17 cellular contexts compared by ENCODE assay signal in genomic region chr21:40053007-40053406, GRCh38.
DNase-seq lines count a peak whose midpoint lies in the region; TF ChIP-seq lines count a peak whose summit lies in the region.
"Had no signal": no experiment of that assay in that cellular context is flagged by ENCODE, and none has a peak within 500 bp of the region (broad histone marks: within the 10 kb centered on the region; RNA-seq: fewer than 3 reads in every experiment).

No MANE protein-coding gene starts in this region.

- DNase-seq in MCF 10A (ENCODE audit: unreplicated experiment) (peak; percentile 27), mammary epithelial cell (no peak), fibroblast of peridontal ligament (ENCODE audit: extremely low read depth) (peak; percentile 12), occipital lobe (lab: John Stamatoyannopoulos, UW) (peak; percentile 51), Peyer's patch (no peak), nephron progenitor cell (no peak), NCI-H345 treated with DMSO at 0.1 percent for 48 hours (lab: John Stamatoyannopoulos, UW; ENCODE audit: unreplicated experiment) (no peak), GM10266 (ENCODE audit: extremely low spot score) (no peak)
- DNase-seq: activated CD4-positive, alpha-beta T cell treated with anti-CD3 and anti-CD28 coated beads, Interleukin-2, amount 10 ng/mL, durations not matched to agents 7 days and 5 days; H9; NCI-H1436 treated with DMSO at 0.1 percent for 48 hours; pancreas; stimulated activated CD4-positive, alpha-beta T cell treated with anti-CD3 and anti-CD28 coated beads, Interleukin-2, amount 100 ng/mL, for 48 hours had no signal

- H3K4me3 Mint-ChIP-seq in MCF 10A (ENCODE audit: unreplicated experiment) (no peak overlapping the region), nephron progenitor cell (no peak overlapping the region)
- H3K4me3 Mint-ChIP-seq: activated CD4-positive, alpha-beta T cell treated with anti-CD3 and anti-CD28 coated beads, Interleukin-2, amount 10 ng/mL, durations not matched to agents 7 days and 5 days; H9; stimulated activated naive CD8-positive, alpha-beta T cell treated with anti-CD3 and anti-CD28 coated beads, Interleukin-15, Interleukin-2, amounts not matched to agents 100 ng/mL and 50 ng/mL, for 24 hours; T-helper 1 cell treated with Interleukin-12 subunit alpha and Interleukin-12 subunit beta and Interleukin-4 antibody, amounts not matched to agents 30 μg/mL and 1 μg/mL, for 36 hours had no signal

- H3K4me3 ChIP-seq in mammary epithelial cell (replicated peaks in 1 of 3; ENCODE audit: insufficient read depth in 1 of 3, low read depth in 2 of 3, low read length in 3 of 3) (no peak overlapping the region), Peyer's patch (no peak overlapping the region)
- H3K4me3 ChIP-seq: A549, lung, pancreas had no signal

- CTCF ChIA-PET in MCF 10A (lab: Yijun Ruan, JAX) = interaction anchor here (1.4 kb wide), 1 partner anchor 186 kb away, joined by 4 read pairs; the partner anchor contains the start of gene PCP4
- CTCF ChIA-PET in mammary epithelial cell (lab: Charles Lee; ENCODE audit: low non-redundant PET) = no interaction called here

- dilution Hi-C loops in mammary epithelial cell (cut with HindIII; ENCODE audit: low sequenced_read_pairs) = no loop called here

- no peak overlapping the region for H3K27ac ChIP-seq in mammary epithelial cell (ENCODE audit: insufficient read depth, low read depth, low read length)
- H3K27ac ChIP-seq in Peyer's patch = peak overlapping the region in 1 of 4 donors; percentile 68
- H3K27ac ChIP-seq: A549, pancreas had no signal

- peaks cover 27% of the 10 kb centered on the region for H3K27me3 Mint-ChIP-seq in MCF 10A (ENCODE audit: insufficient read depth, unreplicated experiment)
- H3K27me3 Mint-ChIP-seq in nephron progenitor cell (ENCODE audit: low read depth, poor library complexity) = peaks cover 4% of the 10 kb centered on the region
- H3K27me3 Mint-ChIP-seq: activated CD4-positive, alpha-beta T cell treated with anti-CD3 and anti-CD28 coated beads, Interleukin-2, amount 10 ng/mL, durations not matched to agents 7 days and 5 days; stimulated activated naive CD8-positive, alpha-beta T cell treated with anti-CD3 and anti-CD28 coated beads, Interleukin-15, Interleukin-2, amounts not matched to agents 100 ng/mL and 50 ng/mL, for 24 hours had no signal

- no peaks in the 10 kb centered on the region for H3K9me3 ChIP-seq in mammary epithelial cell (replicated peaks; ENCODE audit: insufficient read depth, low read length)
- H3K9me3 ChIP-seq in Peyer's patch = no peaks in the 10 kb centered on the region
- H3K9me3 ChIP-seq: A549, pancreas had no signal

- POLR2A ChIA-PET in MCF 10A (lab: Yijun Ruan, JAX) = interaction anchor here (0.6 to 1.4 kb wide), 2 partner anchors 13 to 1008 kb away, joined by 3 to 4 read pairs; no protein-coding TSS in a partner anchor

- H3K4me2 ChIP-seq in mammary epithelial cell (ENCODE audit: insufficient read depth, low read depth, low read length) = no peak overlapping the region
- H3K4me2 ChIP-seq: A549 had no signal

- intact Hi-C loops in MCF 10A (cut with micrococcal nuclease) (no loop called here), mammary epithelial cell (cut with micrococcal nuclease) (no loop called here)

- H3K9ac ChIP-seq in mammary epithelial cell (ENCODE audit: insufficient read depth, low read length) = no peak overlapping the region

- no peak overlapping the region for H2AFZ ChIP-seq in mammary epithelial cell (ENCODE audit: low read depth, low read length)

- H3K27ac Mint-ChIP-seq in MCF 10A (ENCODE audit: low read depth, unreplicated experiment) (no peak overlapping the region), nephron progenitor cell (no peak overlapping the region)
- H3K27ac Mint-ChIP-seq: activated CD4-positive, alpha-beta T cell treated with anti-CD3 and anti-CD28 coated beads, Interleukin-2, amount 10 ng/mL, durations not matched to agents 7 days and 5 days; H9; stimulated activated naive CD8-positive, alpha-beta T cell treated with anti-CD3 and anti-CD28 coated beads, Interleukin-15, Interleukin-2, amounts not matched to agents 100 ng/mL and 50 ng/mL, for 24 hours; T-helper 1 cell treated with Interleukin-12 subunit alpha and Interleukin-12 subunit beta and Interleukin-4 antibody, amounts not matched to agents 30 μg/mL and 1 μg/mL, for 36 hours had no signal

- H3K27me3 ChIP-seq in mammary epithelial cell (ENCODE audit: insufficient read depth, low read length) (no peaks in the 10 kb centered on the region), Peyer's patch (no peaks in the 10 kb centered on the region)

- H3K36me3 Mint-ChIP-seq in MCF 10A (ENCODE audit: insufficient read depth, unreplicated experiment) (no peaks in the 10 kb centered on the region), nephron progenitor cell (ENCODE audit: low read depth) (no peaks in the 10 kb centered on the region)

- WGBS in mammary epithelial cell (ENCODE audit: low coverage, missing lambda C conversion rate) = 67% methylated on average over 9 of the region's 11 CpGs

- H3K4me1 ChIP-seq in mammary epithelial cell (ENCODE audit: insufficient read depth, low read length) = peaks cover 13% of the 10 kb centered on the region
- no peaks in the 10 kb centered on the region for H3K4me1 ChIP-seq in Peyer's patch
- H3K4me1 ChIP-seq: A549, pancreas had no signal

- H3K36me3 ChIP-seq in mammary epithelial cell (ENCODE audit: insufficient read depth, low read length) (no peaks in the 10 kb centered on the region), Peyer's patch (no peaks in the 10 kb centered on the region)
- H3K36me3 ChIP-seq: pancreas had no signal

- H4K20me1 ChIP-seq in mammary epithelial cell (ENCODE audit: insufficient read depth, low read length) = no peaks in the 10 kb centered on the region

- H3K4me1 Mint-ChIP-seq in MCF 10A (ENCODE audit: insufficient read depth, unreplicated experiment) (peaks cover 16% of the 10 kb centered on the region), nephron progenitor cell (peaks cover 10% of the 10 kb centered on the region)
- H3K4me1 Mint-ChIP-seq: activated CD4-positive, alpha-beta T cell treated with anti-CD3 and anti-CD28 coated beads, Interleukin-2, amount 10 ng/mL, durations not matched to agents 7 days and 5 days had no signal

- H3K9me3 Mint-ChIP-seq in MCF 10A (ENCODE audit: unreplicated experiment) (peaks cover 13% of the 10 kb centered on the region), nephron progenitor cell (no peaks in the 10 kb centered on the region)
- H3K9me3 Mint-ChIP-seq: activated CD4-positive, alpha-beta T cell treated with anti-CD3 and anti-CD28 coated beads, Interleukin-2, amount 10 ng/mL, durations not matched to agents 7 days and 5 days; H9 had no signal

- in situ Hi-C loops in mammary epithelial cell (cut with MboI; ENCODE audit: low sequenced_read_pairs in 2 of 2) = no loop called here

- BruUV-seq in MCF 10A (replicated peaks; lab: Mats Ljungman, UMichigan) (no TSS peak), mammary epithelial cell (replicated peaks; lab: Mats Ljungman, UMichigan) (no TSS peak)

- no peak for TF ChIP-seq POLR2A in Peyer's patch (IDR thresholded peaks at IDR 0.05)

- H3K79me2 ChIP-seq in mammary epithelial cell (ENCODE audit: insufficient read depth, low read length) = no peaks in the 10 kb centered on the region

- TF ChIP-seq CTCF in MCF 10A (IDR thresholded peaks at IDR 0.05; ENCODE audit: unreplicated experiment) (no peak), mammary epithelial cell (conservative IDR thresholded peaks at IDR 0.05 in 1 of 2, IDR thresholded peaks at IDR 0.05 in 1 of 2; ENCODE audit: extremely low read depth in 1 of 2, insufficient read depth in 1 of 2, low read depth in 1 of 2, low read length in 2 of 2) (no peak), Peyer's patch (IDR thresholded peaks at IDR 0.05) (no peak), nephron progenitor cell (IDR thresholded peaks at IDR 0.05) (no peak), GM10266 (IDR thresholded peaks at IDR 0.05; ENCODE audit: control insufficient read depth, insufficient read depth, low read depth, missing control alignments) (no peak)

Comparison
In these comparisons a context has a peak if more than half of its experiments do, and no peak if none do; other contexts are left out.
1. DNase-seq: peak in MCF 10A (single experiment), fibroblast of peridontal ligament (single experiment) and occipital lobe (single experiment); none in mammary epithelial cell (single experiment), Peyer's patch (0 of 3), nephron progenitor cell (single experiment), NCI-H345 treated with DMSO at 0.1 percent for 48 hours (single experiment) and GM10266 (single experiment).